24 cellular contexts compared by ENCODE assay signal in genomic region chr17:82571855-82572254, GRCh38.
"Had no signal": no experiment of that assay in that cellular context is flagged by ENCODE, and none has a peak within 500 bp of the region (broad histone marks: within the 10 kb centered on the region; RNA-seq: fewer than 3 reads in every experiment).

No MANE protein-coding gene starts in this region.

- H3K27me3 ChIP-seq: adrenal gland, breast epithelium had no signal

- H3K9me3 Mint-ChIP-seq: activated CD4-positive, alpha-beta T cell treated with anti-CD3 and anti-CD28 coated beads, Interleukin-2, amount 10 ng/mL, durations not matched to agents 24 days and 14 days; activated naive CD8-positive, alpha-beta T cell treated with anti-CD3 and anti-CD28 coated beads, Interleukin-2, amount 10 ng/mL, durations not matched to agents 7 days and 5 days; T-helper 1 cell treated with Interleukin-12 subunit alpha and Interleukin-12 subunit beta and Interleukin-4 antibody, amounts not matched to agents 30 μg/mL and 1 μg/mL, for 36 hours had no signal

- H3K27ac Mint-ChIP-seq: activated CD4-positive, alpha-beta T cell treated with anti-CD3 and anti-CD28 coated beads, Interleukin-2, amount 10 ng/mL, durations not matched to agents 24 days and 14 days; activated naive CD8-positive, alpha-beta T cell treated with anti-CD3 and anti-CD28 coated beads, Interleukin-2, amount 10 ng/mL, durations not matched to agents 7 days and 5 days; T-helper 1 cell treated with Interleukin-12 subunit alpha and Interleukin-12 subunit beta and Interleukin-4 antibody, amounts not matched to agents 30 μg/mL and 1 μg/mL, for 36 hours had no signal

- FAIRE-seq: K562, RCC 7860 had no signal

- H3K4me3 Mint-ChIP-seq: activated CD4-positive, alpha-beta T cell treated with anti-CD3 and anti-CD28 coated beads, Interleukin-2, amount 10 ng/mL, durations not matched to agents 24 days and 14 days; activated naive CD8-positive, alpha-beta T cell treated with anti-CD3 and anti-CD28 coated beads, Interleukin-2, amount 10 ng/mL, durations not matched to agents 7 days and 5 days; T-helper 1 cell treated with Interleukin-12 subunit alpha and Interleukin-12 subunit beta and Interleukin-4 antibody, amounts not matched to agents 30 μg/mL and 1 μg/mL, for 36 hours had no signal

- H3K27me3 Mint-ChIP-seq: activated CD4-positive, alpha-beta T cell treated with anti-CD3 and anti-CD28 coated beads, Interleukin-2, amount 10 ng/mL, durations not matched to agents 24 days and 14 days; activated naive CD8-positive, alpha-beta T cell treated with anti-CD3 and anti-CD28 coated beads, Interleukin-2, amount 10 ng/mL, durations not matched to agents 7 days and 5 days had no signal

- H3K36me3 ChIP-seq: breast epithelium had no signal

- H3K4me1 Mint-ChIP-seq: activated naive CD8-positive, alpha-beta T cell treated with anti-CD3 and anti-CD28 coated beads, Interleukin-2, amount 10 ng/mL, durations not matched to agents 7 days and 5 days had no signal

- H3K4me3 ChIP-seq: adrenal gland, breast epithelium, K562 had no signal

- H3K9me3 ChIP-seq: adrenal gland, breast epithelium had no signal

- H3K4me1 ChIP-seq: breast epithelium had no signal

- DNase-seq: activated CD4-positive, alpha-beta T cell treated with anti-CD3 and anti-CD28 coated beads, Interleukin-2, amount 10 ng/mL, durations not matched to agents 24 days and 14 days; activated CD4-positive, alpha-beta T cell treated with anti-CD3 and anti-CD28 coated beads, Interleukin-2, amount 50 U/mL, for 48 hours; activated CD8-positive, alpha-beta memory T cell treated with anti-CD3 and anti-CD28 coated beads for 24 hours; activated naive CD4-positive, alpha-beta T cell treated with anti-CD3 and anti-CD28 coated beads, Interleukin-2, amount 50 U/mL, for 16 hours; activated naive CD8-positive, alpha-beta T cell treated with anti-CD3 and anti-CD28 coated beads, Interleukin-2, amount 10 ng/mL, durations not matched to agents 7 days and 5 days; activated T-cell treated with anti-CD3 and anti-CD28 coated beads for 4 hours; activated T-cell treated with anti-CD3 and anti-CD28 coated beads, Interleukin-2, amount 50 U/mL, for 48 hours; adrenal gland; aorta; Karpas-422; MM.1S; NCI-H1105; NCI-H1436; NCI-H1694 treated with DMSO at 0.1 percent for 48 hours; NCI-H2081; NCI-H510A treated with DMSO at 0.1 percent for 48 hours; NCI-H69; NK-92 treated with Interleukin-12 subunit alpha and Interleukin-12 subunit beta, amount 100 ng/mL, for 24 hours; PC-3; SHP77 treated with DMSO at 0.1 percent for 48 hours had no signal

- H3K27ac ChIP-seq: adrenal gland, breast epithelium had no signal
